9 cellular contexts compared by ENCODE assay signal in genomic region chr15:99504823-99505551, GRCh38.
DNase-seq lines count a peak whose midpoint lies in the region; ATAC-seq and TF ChIP-seq lines count a peak whose summit lies in the region.
"Had no signal": no experiment of that assay in that cellular context is flagged by ENCODE, and none has a peak within 500 bp of the region (broad histone marks: within the 10 kb centered on the region; RNA-seq: fewer than 3 reads in every experiment).

No MANE protein-coding gene starts in this region.

- peak overlapping the region; percentile 20 for H3K4me3 ChIP-seq in GM12865 (ENCODE audit: low read depth, low read length)
- H3K4me3 ChIP-seq: SJSA1 had no signal

- no peak overlapping the region for H3K4me3 Mint-ChIP-seq in dendritic cell treated with granulocyte-macrophage colony-stimulating factor and Interleukin-4, amounts not matched to agents 40 ng/mL and 50 ng/mL, for 4 days

- TF ChIP-seq CTCF in GM12865 (IDR thresholded peaks at IDR 0.05; ENCODE audit: insufficient read depth, low read depth, low read length, missing control alignments) (peak; percentile 7), GM20000 (IDR thresholded peaks at IDR 0.05; ENCODE audit: extremely low read depth, missing control alignments) (peak; percentile 16)

- DNase-seq in GM12865 (ENCODE audit: low read depth), result peak; percentile 79
- DNase-seq in GM20000 (ENCODE audit: low spot score), result peak; percentile 39
- no peak for DNase-seq in UCSD-AML1 (lab: John Stamatoyannopoulos, UW; ENCODE audit: unreplicated experiment)
- DNase-seq in stimulated activated CD4-positive, alpha-beta T cell treated with anti-CD3 and anti-CD28 coated beads, Interleukin-4, amount 100 ng/mL, for 4 hours, result no peak
- no peak for DNase-seq in NCI-H187 (lab: John Stamatoyannopoulos, UW)

- H3K27ac Mint-ChIP-seq in dendritic cell treated with granulocyte-macrophage colony-stimulating factor and Interleukin-4, amounts not matched to agents 40 ng/mL and 50 ng/mL, for 4 days, result peak overlapping the region; percentile 67

- H3K36me3 Mint-ChIP-seq in dendritic cell treated with granulocyte-macrophage colony-stimulating factor and Interleukin-4, amounts not matched to agents 40 ng/mL and 50 ng/mL, for 4 days (ENCODE audit: low read depth), result no peaks in the 10 kb centered on the region

- peak; percentile 38 for ATAC-seq in HG03565 (IDR thresholded peaks at IDR 0.05; ENCODE audit: unreplicated experiment)
- no peak for ATAC-seq in HG03280 (IDR thresholded peaks at IDR 0.05; ENCODE audit: unreplicated experiment)

- H3K27me3 Mint-ChIP-seq in dendritic cell treated with granulocyte-macrophage colony-stimulating factor and Interleukin-4, amounts not matched to agents 40 ng/mL and 50 ng/mL, for 4 days, result peaks cover 2% of the 10 kb centered on the region

- H3K9me3 Mint-ChIP-seq in dendritic cell treated with granulocyte-macrophage colony-stimulating factor and Interleukin-4, amounts not matched to agents 40 ng/mL and 50 ng/mL, for 4 days, result no peaks in the 10 kb centered on the region

- peaks cover 77% of the 10 kb centered on the region for H3K4me1 Mint-ChIP-seq in dendritic cell treated with granulocyte-macrophage colony-stimulating factor and Interleukin-4, amounts not matched to agents 40 ng/mL and 50 ng/mL, for 4 days (ENCODE audit: low read depth)

- intact Hi-C loops in dendritic cell treated with granulocyte-macrophage colony-stimulating factor and Interleukin-4, amounts not matched to agents 40 ng/mL and 50 ng/mL, for 4 days (cut with micrococcal nuclease), result no loop called here

Comparison
In these comparisons a context has a peak if more than half of its experiments do, and no peak if none do; other contexts are left out.
1. DNase-seq: peak in GM12865 (single experiment) and GM20000 (single experiment); none in UCSD-AML1 (single experiment), stimulated activated CD4-positive, alpha-beta T cell treated with anti-CD3 and anti-CD28 coated beads, Interleukin-4, amount 100 ng/mL, for 4 hours (0 of 2) and NCI-H187 (0 of 2).